Comparison of ENCODE assay signal across 19 cellular contexts in the genomic region with DNA sequence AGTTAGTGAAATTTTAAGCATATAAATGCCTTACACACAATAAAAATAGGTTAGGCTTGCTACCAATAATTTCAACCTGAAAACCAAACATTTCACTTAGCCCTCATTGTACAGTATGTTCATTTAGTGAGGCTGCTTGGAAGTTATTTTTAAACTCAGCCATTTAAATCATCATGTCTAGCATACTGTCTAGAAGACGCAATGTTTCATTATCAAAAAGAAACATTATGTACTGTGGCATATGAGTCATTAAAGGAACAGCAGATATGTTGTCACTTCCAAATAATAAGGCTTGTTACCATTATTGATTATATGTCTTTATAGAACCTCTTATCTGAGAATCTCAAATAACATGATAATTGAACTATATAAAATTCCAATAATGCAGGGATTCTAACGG.
"Had no signal": no experiment of that assay in that cellular context is flagged by ENCODE, and none has a peak within 500 bp of the region (broad histone marks: within the 10 kb centered on the region; RNA-seq: fewer than 3 reads in every experiment).

No MANE protein-coding gene starts in this region.

- H3K36me3 ChIP-seq: colonic mucosa, neutrophil, right atrium auricular region, thyroid gland had no signal

- H3K4me1 Mint-ChIP-seq: immature natural killer cell; naive thymus-derived CD4-positive, alpha-beta T cell had no signal

- H3K4me1 ChIP-seq: colonic mucosa, right atrium auricular region, thyroid gland had no signal

- H3K27ac Mint-ChIP-seq: endodermal cell; immature natural killer cell; naive thymus-derived CD4-positive, alpha-beta T cell; type B pancreatic cell had no signal

- H3K4me3 Mint-ChIP-seq: endodermal cell; immature natural killer cell; naive thymus-derived CD4-positive, alpha-beta T cell; type B pancreatic cell had no signal

- H3K4me3 ChIP-seq: colonic mucosa, right atrium auricular region, smooth muscle cell, thyroid gland had no signal

- FAIRE-seq: endothelial cell of umbilical vein, urothelium cell line had no signal

- ATAC-seq: left colon; naive thymus-derived CD4-positive, alpha-beta T cell had no signal

- H3K9me3 ChIP-seq: colonic mucosa, neutrophil, thyroid gland had no signal

- H3K27me3 ChIP-seq: colonic mucosa, neutrophil, right atrium auricular region, thyroid gland had no signal

- H3K27ac ChIP-seq: colonic mucosa, neutrophil, thyroid gland had no signal

- DNase-seq: colonic mucosa; dermis blood vessel endothelial cell; effector CD4-positive, alpha-beta T cell; endodermal cell; erythroblast; foreskin fibroblast; immature natural killer cell; left colon; naive thymus-derived CD4-positive, alpha-beta T cell; posterior cingulate gyrus; stimulated activated CD4-positive, alpha-beta T cell treated with anti-CD3 and anti-CD28 coated beads, Interleukin-2, amount 100 ng/mL, for 48 hours; stimulated activated naive CD4-positive, alpha-beta T cell treated with Interleukin-2 at 50 U/mL for 16 hours; thyroid gland had no signal

- H3K27me3 Mint-ChIP-seq: naive thymus-derived CD4-positive, alpha-beta T cell; type B pancreatic cell had no signal

- H3K36me3 Mint-ChIP-seq: naive thymus-derived CD4-positive, alpha-beta T cell had no signal
